21 cellular contexts compared by ENCODE assay signal in the genomic region with DNA sequence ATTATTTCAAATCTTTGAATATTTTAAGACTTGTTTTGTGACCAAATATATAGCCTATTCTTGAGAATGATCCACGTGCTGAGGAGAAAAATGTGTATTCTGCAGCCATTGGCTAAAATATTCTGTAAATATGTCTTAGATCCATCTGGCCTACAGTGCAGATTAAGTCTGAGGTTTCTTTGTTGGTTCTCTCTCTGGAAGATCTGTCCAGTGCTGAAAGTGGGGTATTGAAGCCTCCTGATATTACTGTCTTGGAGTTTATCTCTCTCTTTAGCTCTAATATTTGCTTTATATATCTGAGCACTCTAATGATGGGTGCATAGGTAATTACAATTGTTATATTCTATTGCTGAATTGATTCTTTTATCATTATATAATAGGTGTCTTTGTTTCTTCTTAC.
DNase-seq lines count a peak whose midpoint lies in the region; ATAC-seq, FAIRE-seq and TF ChIP-seq lines count a peak whose summit lies in the region.
"Had no signal": no experiment of that assay in that cellular context is flagged by ENCODE, and none has a peak within 500 bp of the region (broad histone marks: within the 10 kb centered on the region; RNA-seq: fewer than 3 reads in every experiment).

No MANE protein-coding gene starts in this region.

- in situ Hi-C loops in HepG2 (cut with HindIII; ENCODE audit: extremely low pct_ligation_motif_present, low pct_unique_long_range_greater_than_20kb), result no loop called here

- H3K18ac ChIP-seq in mesendoderm (ENCODE audit: low read length), result no peak overlapping the region

- H4K5ac ChIP-seq in mesendoderm (ENCODE audit: low read length), result no peak overlapping the region

- POLR2A ChIA-PET in HepG2 (lab: Yijun Ruan, JAX) (no interaction called here), HCT116 (lab: Charles Lee) (no interaction called here)

- TF ChIP-seq EP300 in HepG2 (IDR thresholded peaks at IDR 0.05; ENCODE audit: low read depth in 2 of 2, low read length in 2 of 2) (no peak), HepG2 (CRISPR knock-in tag; IDR thresholded peaks at IDR 0.05; ENCODE audit: borderline replicate concordance) (no peak)

- H3K9me2 ChIP-seq in HCT116 (ENCODE audit: insufficient read depth), result no peaks in the 10 kb centered on the region

- H2AFZ ChIP-seq in HepG2 (ENCODE audit: low read length) (no peak overlapping the region), HCT116 (ENCODE audit: low read depth, low read length, poor library complexity, severe bottlenecking) (no peak overlapping the region)

- RAD21 ChIA-PET in HCT116 (lab: Charles Lee; ENCODE audit: low non-redundant PET in 1 of 2, low total read pairs in 2 of 2, uncharacterized antibody in 2 of 2, unreplicated experiment in 2 of 2), result no interaction called here

- H3K23ac ChIP-seq in mesendoderm (ENCODE audit: low read length), result no peak overlapping the region

- no peak for TF ChIP-seq RAD21 in liver (IDR thresholded peaks at IDR 0.05)
- no peak for TF ChIP-seq RAD21 in HepG2 (CRISPR knock-in tag; IDR thresholded peaks at IDR 0.05)
- TF ChIP-seq RAD21 in HCT116 (IDR thresholded peaks at IDR 0.05; ENCODE audit: low read depth), result no peak

- H3K4me2 ChIP-seq in HepG2 (ENCODE audit: low read depth, low read length), result no peak overlapping the region
- H3K4me2 ChIP-seq in HCT116 (ENCODE audit: low read length), result no peak overlapping the region
- no peak overlapping the region for H3K4me2 ChIP-seq in mesendoderm (ENCODE audit: low read length)
- H3K4me2 ChIP-seq: BLaER1 treated with 17β-estradiol and CSF1 and Interleukin-3, amounts not matched to agents 10 nM and 100 nM had no signal

- CTCF ChIA-PET in HepG2 (lab: Yijun Ruan, JAX; ENCODE audit: low intra/inter-chr PET ratio, low total read pairs) (no interaction called here), HCT116 (lab: Charles Lee) (no interaction called here)

- TF ChIP-seq POLR2A in HepG2 (IDR thresholded peaks at IDR 0.05; ENCODE audit: insufficient read depth in 1 of 2, low read depth in 2 of 2, low read length in 2 of 2), result no peak
- no peak for TF ChIP-seq POLR2A in HCT116 (IDR thresholded peaks at IDR 0.05; ENCODE audit: borderline replicate concordance, extremely low read depth, insufficient read depth, insufficient read length)
- no peak for TF ChIP-seq POLR2A in body of pancreas (IDR thresholded peaks at IDR 0.05)

- 33% methylated on average over 1 of the region's 1 CpG for WGBS in liver
- 3% methylated on average over 1 of the region's 1 CpG for WGBS in HepG2 (ENCODE audit: low lambda C conversion rate)
- no CpG with 5 or more reads among the region's 1 CpG for WGBS in mesendoderm (ENCODE audit: extremely low coverage, insufficient coverage, low lambda C conversion rate)
- 21 to 24% methylated on average over 1 of the region's 1 CpG for WGBS in body of pancreas, 2 donors

- ATAC-seq in HepG2, result no peak
- ATAC-seq in HCT116, result no peak
- no peak for ATAC-seq in HG02588 (IDR thresholded peaks at IDR 0.05; ENCODE audit: unreplicated experiment)
- ATAC-seq in body of pancreas, result no peak

- H3K36me3 ChIP-seq in liver (ENCODE audit: control insufficient read depth in 4 of 4, insufficient read depth in 3 of 4, low read depth in 1 of 4, low read length in 3 of 4) (no peaks in the 10 kb centered on the region), HepG2 (replicated peaks in 1 of 2; ENCODE audit: control insufficient read depth in 1 of 2, insufficient read depth in 2 of 2, low read length in 2 of 2) (no peaks in the 10 kb centered on the region), HCT116 (ENCODE audit: control insufficient read depth in 1 of 2, insufficient read depth in 2 of 2, low read length in 2 of 2) (no peaks in the 10 kb centered on the region), mesendoderm (ENCODE audit: control insufficient read depth, insufficient read depth, low read length) (no peaks in the 10 kb centered on the region), body of pancreas (replicated peaks in 1 of 2; ENCODE audit: insufficient read depth in 1 of 2, low read depth in 2 of 2) (no peaks in the 10 kb centered on the region)
- H3K36me3 ChIP-seq: BE2C; BLaER1 treated with 17β-estradiol and CSF1 and Interleukin-3, amounts not matched to agents 10 nM and 100 nM had no signal

- no peaks in the 10 kb centered on the region for H3K9me3 ChIP-seq in liver (ENCODE audit: control insufficient read depth in 4 of 4, low read length in 3 of 4)
- H3K9me3 ChIP-seq in HepG2 (ENCODE audit: low read length), result peaks cover 94% of the 10 kb centered on the region
- H3K9me3 ChIP-seq in HCT116 (ENCODE audit: control insufficient read depth in 1 of 2, insufficient read depth in 1 of 2, low read depth in 1 of 2, low read length in 2 of 2), result no peaks in the 10 kb centered on the region; a peak in 1 of 4 replicates
- no peaks in the 10 kb centered on the region for H3K9me3 ChIP-seq in body of pancreas
- H3K9me3 ChIP-seq: BE2C; BLaER1 treated with 17β-estradiol and CSF1 and Interleukin-3, amounts not matched to agents 10 nM and 100 nM had no signal

- H3K4me1 ChIP-seq in liver (ENCODE audit: control insufficient read depth in 4 of 4, insufficient read depth in 4 of 4, low read length in 3 of 4), result no peaks in the 10 kb centered on the region
- no peaks in the 10 kb centered on the region for H3K4me1 ChIP-seq in HepG2 (ENCODE audit: insufficient read depth, low read length)
- no peaks in the 10 kb centered on the region for H3K4me1 ChIP-seq in HCT116 (ENCODE audit: control insufficient read depth in 1 of 2, insufficient read depth in 2 of 2, low read length in 2 of 2)
- no peaks in the 10 kb centered on the region for H3K4me1 ChIP-seq in mesendoderm (ENCODE audit: control insufficient read depth, low read depth, low read length)
- H3K4me1 ChIP-seq in body of pancreas, result no peaks in the 10 kb centered on the region
- H3K4me1 ChIP-seq: BE2C; BLaER1 treated with 17β-estradiol and CSF1 and Interleukin-3, amounts not matched to agents 10 nM and 100 nM had no signal

- DNase-seq in HepG2 (ENCODE audit: low spot score), result no peak
- no peak for DNase-seq in HCT116 (ENCODE audit: low read depth, low spot score)
- DNase-seq in RKO (ENCODE audit: low spot score), result peak; percentile 25
- peak; percentile 5 for DNase-seq in mesendoderm
- no peak for DNase-seq in body of pancreas
- no peak for DNase-seq in CD1c-positive myeloid dendritic cell (ENCODE audit: extremely low spot score)
- DNase-seq: BE2C; Calu3; CD4-positive, alpha-beta memory T cell; COR-L47; DMS53; DMS79 treated with DMSO at 0.1 percent for 48 hours; GF-D8; H7; HCEC 1CT had no signal

- H2BK15ac ChIP-seq in mesendoderm (replicated peaks; ENCODE audit: low read depth), result no peak overlapping the region

- intact Hi-C loops in HepG2 (cut with micrococcal nuclease; ENCODE audit: unreplicated experiment) (no loop called here), HCT116 (cut with micrococcal nuclease) (no loop called here), body of pancreas (cut with DNase I) (no loop called here)

- H2AK5ac ChIP-seq in mesendoderm (ENCODE audit: low read length), result no peak overlapping the region

- no peaks in the 10 kb centered on the region for H4K20me1 ChIP-seq in HepG2 (ENCODE audit: insufficient read depth, low read length)
- no peaks in the 10 kb centered on the region for H4K20me1 ChIP-seq in HCT116 (ENCODE audit: insufficient read depth)
- H4K20me1 ChIP-seq: BLaER1 treated with 17β-estradiol and CSF1 and Interleukin-3, amounts not matched to agents 10 nM and 100 nM had no signal

- H2BK120ac ChIP-seq in mesendoderm (ENCODE audit: low read depth, low read length), result no peak overlapping the region

- FAIRE-seq in HepG2 (lab: Jason Lieb, UNC), result no peak
- FAIRE-seq: GM12892, GM19239, H1 had no signal

- H3K4me3 ChIP-seq in liver (ENCODE audit: low read depth in 1 of 3, low read length in 3 of 3) (no peak overlapping the region), HepG2 (replicated peaks in 1 of 3; ENCODE audit: insufficient read depth in 1 of 3, low read depth in 2 of 3, low read length in 3 of 3) (no peak overlapping the region), HCT116 (replicated peaks in 1 of 2; ENCODE audit: low read depth in 1 of 2, low read length in 2 of 2) (no peak overlapping the region), mesendoderm (ENCODE audit: low read length) (no peak overlapping the region), body of pancreas (no peak overlapping the region)
- H3K4me3 ChIP-seq: BLaER1 treated with 17β-estradiol and CSF1 and Interleukin-3, amounts not matched to agents 10 nM and 100 nM had no signal

- H3K27ac ChIP-seq in liver (ENCODE audit: low read depth in 1 of 2, low read length in 2 of 2) (no peak overlapping the region), HepG2 (ENCODE audit: extremely low read length, insufficient read depth, low read length) (no peak overlapping the region), HCT116 (ENCODE audit: low read depth, low read length) (no peak overlapping the region), mesendoderm (ENCODE audit: low read depth, low read length) (no peak overlapping the region), body of pancreas (no peak overlapping the region)
- H3K27ac ChIP-seq: BLaER1 treated with 17β-estradiol and CSF1 and Interleukin-3, amounts not matched to agents 10 nM and 100 nM had no signal

- H3K79me2 ChIP-seq in HepG2 (ENCODE audit: insufficient read depth, low read length) (no peaks in the 10 kb centered on the region), HCT116 (ENCODE audit: insufficient read depth, low read length) (no peaks in the 10 kb centered on the region), mesendoderm (ENCODE audit: control insufficient read depth, insufficient read depth, low read length) (no peaks in the 10 kb centered on the region)

- H3K9ac ChIP-seq in liver (ENCODE audit: low read depth in 1 of 2, low read length in 2 of 2) (no peak overlapping the region), HepG2 (ENCODE audit: insufficient read depth, low read depth, low read length) (no peak overlapping the region), HCT116 (ENCODE audit: low read length) (no peak overlapping the region), mesendoderm (ENCODE audit: low read length) (no peak overlapping the region)
- H3K9ac ChIP-seq: BLaER1 treated with 17β-estradiol and CSF1 and Interleukin-3, amounts not matched to agents 10 nM and 100 nM had no signal

- TF ChIP-seq CTCF in liver (IDR thresholded peaks at IDR 0.05; ENCODE audit: low read depth, low read length, missing input control), result no peak
- TF ChIP-seq CTCF in HepG2 (CRISPR knock-in tag; IDR thresholded peaks at IDR 0.05), result no peak
- TF ChIP-seq CTCF in HCT116 (IDR thresholded peaks at IDR 0.05 in 2 of 3, conservative IDR thresholded peaks at IDR 0.05 in 1 of 3; ENCODE audit: borderline replicate concordance in 1 of 3, insufficient read depth in 1 of 3, low read depth in 2 of 3, low read length in 2 of 3), result no peak
- TF ChIP-seq CTCF in body of pancreas (IDR thresholded peaks at IDR 0.05), result no peak

- no peaks in the 10 kb centered on the region for H3K79me1 ChIP-seq in mesendoderm (ENCODE audit: low read length)

- no peak overlapping the region for H2BK5ac ChIP-seq in mesendoderm (ENCODE audit: low read length)

- H4K8ac ChIP-seq in mesendoderm (ENCODE audit: low read depth, low read length), result no peak overlapping the region

- BruUV-seq in HepG2 (replicated peaks; lab: Mats Ljungman, UMichigan), result no TSS peak
- BruUV-seq in HCT116 (replicated peaks; lab: Mats Ljungman, UMichigan), result no TSS peak

- no peak overlapping the region for H3K56ac ChIP-seq in mesendoderm (ENCODE audit: low read length)

- H3K27me3 ChIP-seq in liver (ENCODE audit: control insufficient read depth in 4 of 4, insufficient read depth in 4 of 4, low read length in 3 of 4) (no peaks in the 10 kb centered on the region), HepG2 (ENCODE audit: control insufficient read depth in 1 of 2, insufficient read depth in 2 of 2, low read length in 2 of 2) (no peaks in the 10 kb centered on the region), HCT116 (ENCODE audit: insufficient read depth, low read length) (no peaks in the 10 kb centered on the region), mesendoderm (ENCODE audit: insufficient read depth, low read length, poor library complexity) (no peaks in the 10 kb centered on the region), body of pancreas (no peaks in the 10 kb centered on the region)
- H3K27me3 ChIP-seq: BE2C; BLaER1 treated with 17β-estradiol and CSF1 and Interleukin-3, amounts not matched to agents 10 nM and 100 nM had no signal

- no peak overlapping the region for H3K4ac ChIP-seq in mesendoderm (ENCODE audit: low read depth, low read length)

Comparison
In these comparisons a context has a peak if more than half of its experiments do, and no peak if none do; other contexts are left out.
1. DNase-seq: peak in RKO (single experiment) and mesendoderm (single experiment); none in HepG2 (single experiment), HCT116 (single experiment), body of pancreas (0 of 4) and CD1c-positive myeloid dendritic cell (single experiment).